Comparison of ENCODE assay signal across 29 cellular contexts in the genomic region with DNA sequence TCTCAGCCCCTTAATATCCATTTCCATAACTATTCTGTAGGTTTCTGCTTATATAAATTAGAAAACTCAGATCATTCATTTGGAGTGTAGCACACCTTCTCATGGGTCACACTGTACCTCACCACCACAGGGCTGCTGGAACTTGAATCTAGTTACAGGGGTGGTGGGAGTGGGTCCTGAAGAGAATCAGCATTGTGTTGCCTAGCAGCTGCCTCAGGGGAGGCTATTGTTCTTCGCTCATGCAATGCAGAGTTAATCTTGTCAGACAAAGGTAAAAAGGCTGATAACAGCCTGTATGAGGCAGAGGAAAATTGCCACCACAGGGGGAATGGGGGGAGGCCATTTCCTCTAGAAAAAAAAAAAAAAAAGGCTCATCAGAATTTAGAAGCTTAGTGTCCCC.
DNase-seq lines count a peak whose midpoint lies in the region; ATAC-seq, FAIRE-seq and TF ChIP-seq lines count a peak whose summit lies in the region.
"Had no signal": no experiment of that assay in that cellular context is flagged by ENCODE, and none has a peak within 500 bp of the region (broad histone marks: within the 10 kb centered on the region; RNA-seq: fewer than 3 reads in every experiment).

No MANE protein-coding gene starts in this region.

- TF ChIP-seq CTCF in neural cell (IDR thresholded peaks at IDR 0.05; ENCODE audit: poor library complexity, severe bottlenecking): peak; percentile 11

- H3K79me2 ChIP-seq in neural cell (replicated peaks; ENCODE audit: insufficient read depth, low read length): no peaks in the 10 kb centered on the region

- H3K4me1 ChIP-seq in HUES48 (ENCODE audit: control insufficient read depth, insufficient read depth, low read length): peaks cover 17% of the 10 kb centered on the region
- H3K4me1 ChIP-seq: esophagus squamous epithelium, left ventricle myocardium inferior, psoas muscle had no signal

- H3K36me3 ChIP-seq in HUES48 (ENCODE audit: control insufficient read depth, insufficient read depth, low read length) (no peaks in the 10 kb centered on the region), neural cell (ENCODE audit: insufficient read depth, low read length) (no peaks in the 10 kb centered on the region)
- H3K36me3 ChIP-seq: esophagus squamous epithelium, left ventricle myocardium inferior had no signal

- H3K9me3 ChIP-seq in HUES48 (ENCODE audit: control insufficient read depth, insufficient read depth, low read length) (peaks cover 3% of the 10 kb centered on the region; the same call in 1 of the 2 replicates), neural cell (ENCODE audit: low read length) (no peaks in the 10 kb centered on the region)
- H3K9me3 ChIP-seq: psoas muscle had no signal

- H3K4me3 ChIP-seq in HUES48 (ENCODE audit: low read depth, low read length) (0 out of 2 replicates have a peak overlapping the region, but pooled peaks have one; percentile 6), neural cell (ENCODE audit: low read length) (peak overlapping the region; percentile 8)
- H3K4me3 ChIP-seq: esophagus squamous epithelium, left ventricle myocardium inferior, psoas muscle had no signal

- H3K27me3 ChIP-seq in HUES48 (ENCODE audit: control insufficient read depth, insufficient read depth, low read length) (no peaks in the 10 kb centered on the region), neural cell (ENCODE audit: insufficient read depth, low read depth, low read length) (no peaks in the 10 kb centered on the region)
- H3K27me3 ChIP-seq: esophagus squamous epithelium had no signal

- H3K9me2 ChIP-seq in neural cell (ENCODE audit: insufficient read depth, low read length): no peaks in the 10 kb centered on the region

- peak; percentile 46 for TF ChIP-seq RAD21 in neural cell (conservative IDR thresholded peaks at IDR 0.05)

- no peaks in the 10 kb centered on the region for H3F3A ChIP-seq in neural cell (ENCODE audit: insufficient read depth, low read length, poor library complexity, severe bottlenecking)

- DNase-seq in DMS53 (lab: John Stamatoyannopoulos, UW): peak; percentile 33
- no peak for DNase-seq in DMS53 treated with DMSO at 0.1 percent for 48 hours (lab: John Stamatoyannopoulos, UW; ENCODE audit: unreplicated experiment)
- peak; percentile 49 for DNase-seq in ecto neural progenitor cell (ENCODE audit: low spot score)
- DNase-seq in GM19239 (ENCODE audit: insufficient read length, low spot score): no peak
- DNase-seq: activated CD4-positive, alpha-beta T cell treated with anti-CD3 and anti-CD28 coated beads, Interleukin-2, amount 50 U/mL, for 4 hours; activated naive CD4-positive, alpha-beta T cell; activated T-cell treated with anti-CD3 and anti-CD28 coated beads, Interleukin-2, amount 50 U/mL, for 72 hours; CD4-positive, alpha-beta memory T cell; central memory CD4-positive, alpha-beta T cell; DMS153; esophagus squamous epithelium; foreskin melanocyte; GF-D8; HFFc6; islet precursor cell; left ventricle myocardium inferior; NCI-H1092; NCI-H510A; nucleus accumbens; psoas muscle; stimulated activated CD4-positive, alpha-beta T cell treated with anti-CD3 and anti-CD28 coated beads, Interleukin-4, amount 100 ng/mL, for 4 hours; substantia nigra had no signal

- no peak overlapping the region for H3K4me2 ChIP-seq in neural cell (ENCODE audit: low read length)

- peak; percentile 58 for TF ChIP-seq EP300 in neural cell (conservative IDR thresholded peaks at IDR 0.05; ENCODE audit: poor library complexity, severe bottlenecking)

- H2AFZ ChIP-seq in neural cell (ENCODE audit: low read depth, low read length): peak overlapping the region; percentile 22

- H3K27ac ChIP-seq in HUES48 (ENCODE audit: low read depth, low read length) (peak overlapping the region; percentile 81), neural cell (ENCODE audit: low read length) (peak overlapping the region; percentile 77)
- H3K27ac ChIP-seq: 22Rv1, esophagus squamous epithelium, left ventricle myocardium inferior, psoas muscle had no signal

- H4K20me1 ChIP-seq in neural cell (ENCODE audit: insufficient read depth): no peaks in the 10 kb centered on the region

- no peak overlapping the region for H3K9ac ChIP-seq in HUES48 (ENCODE audit: low read depth, low read length)
- H3K9ac ChIP-seq in neural cell (ENCODE audit: low read length): no peak overlapping the region

- FAIRE-seq in GM19239 (lab: Jason Lieb, UNC): no peak
- FAIRE-seq: endometrium had no signal

- ATAC-seq in HG02642 (IDR thresholded peaks at IDR 0.05; ENCODE audit: poor library complexity, unreplicated experiment) (no peak), GM21447 (IDR thresholded peaks at IDR 0.05; ENCODE audit: unreplicated experiment) (no peak)
- ATAC-seq: activated T-cell treated with anti-CD3 and anti-CD28 coated beads, Interleukin-2, amount 50 U/mL, for 72 hours; psoas muscle; stimulated activated memory B cell treated with anti-CD40 and anti-IgM and Interleukin-4, amounts not matched to agents 10 μg/mL and 1 μg/mL and 100 μg/mL, for 72 hours had no signal

TF ChIP-seq in neural cell, 6 proteins besides CTCF, POLR2A, EP300 and RAD21:
- TF ChIP-seq EZH2 (IDR thresholded peaks at IDR 0.05; ENCODE audit: borderline replicate concordance, insufficient read depth, low read length, poor library complexity, severe bottlenecking) (no peak), POLR2AphosphoS5 (IDR thresholded peaks at IDR 0.05) (peak; percentile 32), SMC3 (conservative IDR thresholded peaks at IDR 0.05; ENCODE audit: poor library complexity) (peak; percentile 9), MXI1 (conservative IDR thresholded peaks at IDR 0.05; ENCODE audit: poor library complexity, severe bottlenecking) (no peak), TAF1 (IDR thresholded peaks at IDR 0.05; ENCODE audit: low read depth) (no peak)
- TF ChIP-seq, protein P1, sequence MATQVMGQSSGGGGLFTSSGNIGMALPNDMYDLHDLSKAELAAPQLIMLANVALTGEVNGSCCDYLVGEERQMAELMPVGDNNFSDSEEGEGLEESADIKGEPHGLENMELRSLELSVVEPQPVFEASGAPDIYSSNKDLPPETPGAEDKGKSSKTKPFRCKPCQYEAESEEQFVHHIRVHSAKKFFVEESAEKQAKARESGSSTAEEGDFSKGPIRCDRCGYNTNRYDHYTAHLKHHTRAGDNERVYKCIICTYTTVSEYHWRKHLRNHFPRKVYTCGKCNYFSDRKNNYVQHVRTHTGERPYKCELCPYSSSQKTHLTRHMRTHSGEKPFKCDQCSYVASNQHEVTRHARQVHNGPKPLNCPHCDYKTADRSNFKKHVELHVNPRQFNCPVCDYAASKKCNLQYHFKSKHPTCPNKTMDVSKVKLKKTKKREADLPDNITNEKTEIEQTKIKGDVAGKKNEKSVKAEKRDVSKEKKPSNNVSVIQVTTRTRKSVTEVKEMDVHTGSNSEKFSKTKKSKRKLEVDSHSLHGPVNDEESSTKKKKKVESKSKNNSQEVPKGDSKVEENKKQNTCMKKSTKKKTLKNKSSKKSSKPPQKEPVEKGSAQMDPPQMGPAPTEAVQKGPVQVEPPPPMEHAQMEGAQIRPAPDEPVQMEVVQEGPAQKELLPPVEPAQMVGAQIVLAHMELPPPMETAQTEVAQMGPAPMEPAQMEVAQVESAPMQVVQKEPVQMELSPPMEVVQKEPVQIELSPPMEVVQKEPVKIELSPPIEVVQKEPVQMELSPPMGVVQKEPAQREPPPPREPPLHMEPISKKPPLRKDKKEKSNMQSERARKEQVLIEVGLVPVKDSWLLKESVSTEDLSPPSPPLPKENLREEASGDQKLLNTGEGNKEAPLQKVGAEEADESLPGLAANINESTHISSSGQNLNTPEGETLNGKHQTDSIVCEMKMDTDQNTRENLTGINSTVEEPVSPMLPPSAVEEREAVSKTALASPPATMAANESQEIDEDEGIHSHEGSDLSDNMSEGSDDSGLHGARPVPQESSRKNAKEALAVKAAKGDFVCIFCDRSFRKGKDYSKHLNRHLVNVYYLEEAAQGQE (IDR thresholded peaks at IDR 0.05; ENCODE audit: borderline replicate concordance): no peak

Comparison
In these comparisons a context has a peak if more than half of its experiments do, and no peak if none do; other contexts are left out.
1. DNase-seq: peak in DMS53 (single experiment) and ecto neural progenitor cell (single experiment); none in DMS53 treated with DMSO at 0.1 percent for 48 hours (single experiment) and GM19239 (single experiment).